8 cellular contexts compared by ENCODE assay signal in genomic region chr1:36306210-36306901, GRCh38. TPM values are rescaled to one million over a fixed set of nuclear protein-coding genes. Genes with fewer than 3 reads are reported as not detected.
DNase-seq lines count a peak whose midpoint lies in the region; ATAC-seq and TF ChIP-seq lines count a peak whose summit lies in the region.

TSS of gene SH3D21 (plus strand) at chr1:36306368. CDS start at chr1:36306421, 53 bp downstream.

- H3K9me3 ChIP-seq in PC-9 (ENCODE audit: insufficient read depth, low read depth), result no peaks in the 10 kb centered on the region
- H3K9me3 ChIP-seq in adrenal gland (replicated peaks in 1 of 3), result no peaks in the 10 kb centered on the region
- no peaks in the 10 kb centered on the region for H3K9me3 ChIP-seq in iPS-18a (ENCODE audit: control insufficient read depth, low read depth, low read length)

- peaks cover 19% of the 10 kb centered on the region for H3K36me3 ChIP-seq in PC-9 (ENCODE audit: low read depth)
- peaks cover 0 to 35% of the 10 kb centered on the region in 2 donors for H3K36me3 ChIP-seq in adrenal gland (replicated peaks in 1 of 2)
- peaks cover 33% of the 10 kb centered on the region for H3K36me3 ChIP-seq in iPS-18a (ENCODE audit: control insufficient read depth, low read depth, low read length)

- no peaks in the 10 kb centered on the region for H3K27me3 ChIP-seq in PC-9 (ENCODE audit: insufficient read depth, low read depth)
- no peaks in the 10 kb centered on the region for H3K27me3 ChIP-seq in adrenal gland
- H3K27me3 ChIP-seq in iPS-18a (ENCODE audit: control insufficient read depth, insufficient read depth, low read length), result peaks cover 5% of the 10 kb centered on the region

- CTCF ChIA-PET in PC-9 (lab: Charles Lee), result interaction anchor here (0.5 to 1.3 kb wide), 5 partner anchors 36 to 423 kb away, joined by 3 to 10 read pairs (median 6); no protein-coding TSS in a partner anchor

- TF ChIP-seq CTCF in PC-9 (conservative IDR thresholded peaks at IDR 0.05), result no peak
- peak in 1 of 6 experiments; percentile 1 for TF ChIP-seq CTCF in adrenal gland (IDR thresholded peaks at IDR 0.05)

- peak within 1 kb of the TSS; percentile 67 for H3K9ac ChIP-seq in iPS-18a (ENCODE audit: low read length)

- POLR2A ChIA-PET in PC-9 (lab: Charles Lee; ENCODE audit: unreplicated experiment), result interaction anchor here (0.5 to 1.5 kb wide), 5 partner anchors 80 to 1017 kb away, joined by 3 to 11 read pairs (median 3); partner anchors contain the start of gene TRAPPC3

- H3K4me3 ChIP-seq in PC-9 (peak within 1 kb of the TSS; percentile 68), adrenal gland (peak within 1 kb of the TSS in 3 of 4 donors; percentile 40 to 75 (median 74)), iPS-18a (ENCODE audit: low read length) (peak within 1 kb of the TSS; percentile 91)

- peak within 1 kb of the TSS; percentile 78 for H3K4me2 ChIP-seq in PC-9

- H4K20me1 ChIP-seq in PC-9 (ENCODE audit: insufficient read depth), result no peaks in the 10 kb centered on the region

- ATAC-seq in GM19043 (IDR thresholded peaks at IDR 0.05; ENCODE audit: low read depth, unreplicated experiment), result peak; percentile 26
- ATAC-seq in HG03175 (IDR thresholded peaks at IDR 0.05; ENCODE audit: unreplicated experiment), result peak; percentile 38

- 2 to 3% (median 2%) methylated on average over 16 to 65 of the region's 65 CpGs; no CpG with 5 or more reads in 1 of the 4 donors for WGBS in adrenal gland, 4 donors

- peaks cover 14% of the 10 kb centered on the region for H3K79me2 ChIP-seq in PC-9 (ENCODE audit: low read depth)

- no peak for TF ChIP-seq POLR2A in adrenal gland (IDR thresholded peaks at IDR 0.05)

- no TSS peak for BruUV-seq in PC-9 (replicated peaks; lab: Mats Ljungman, UMichigan)

- H3K9me2 ChIP-seq in PC-9 (ENCODE audit: insufficient read depth), result no peaks in the 10 kb centered on the region

- intact Hi-C loops in PC-9 (cut with micrococcal nuclease; ENCODE audit: unreplicated experiment), result loop anchor here (10.0 kb wide), 1 partner anchor 78 kb away; the partner anchor contains the start of gene STK40
- intact Hi-C loops in adrenal gland (cut with DNase I), result loop anchor here in 1 of 2 donors (10.0 kb wide), 2 partner anchors 58 to 108 kb away; no protein-coding TSS in a partner anchor

- H3K27ac ChIP-seq in PC-9, result peak within 1 kb of the TSS; percentile 57
- peak within 1 kb of the TSS in 4 of 5 donors; percentile 26 to 81 (median 73) for H3K27ac ChIP-seq in adrenal gland
- no peak within 1 kb of the TSS for H3K27ac ChIP-seq in iPS-18a (ENCODE audit: low read length)

- H3K4me1 ChIP-seq in PC-9 (replicated peaks; ENCODE audit: insufficient read depth) (peaks cover 14% of the 10 kb centered on the region), adrenal gland (replicated peaks in 1 of 2) (peaks cover 7 to 22% of the 10 kb centered on the region in 2 donors), iPS-18a (ENCODE audit: control insufficient read depth, low read depth, low read length) (peaks cover 10% of the 10 kb centered on the region)

- DNase-seq in CD1c-positive myeloid dendritic cell (ENCODE audit: extremely low spot score) (peak; percentile 22), PC-9 (peak; percentile 63 to 82), adrenal gland (peak in 6 of 7 donors; percentile 53 to 74 (median 56)), kidney glomerular epithelial cell (lab: John Stamatoyannopoulos, UW) (no peak)
- peak; percentile 15 to 42 for DNase-seq in stimulated activated CD4-positive, alpha-beta T cell treated with anti-CD3 and anti-CD28 coated beads, Interleukin-1b, Interleukin-23, amount 100 ng/mL, for 4 hours (ENCODE audit: low read depth in 2 of 2)

- peak within 1 kb of the TSS; percentile 74 for H2AFZ ChIP-seq in PC-9

- H3F3A ChIP-seq in PC-9 (ENCODE audit: insufficient read depth, low read depth), result peaks cover 36% of the 10 kb centered on the region; the same call in 1 of the 2 replicates

RNA-seq across cellular contexts. Expression of gene SH3D21, which starts in this region (rescaled TPM):
- 18.3 and 25.9 TPM in 2 replicates for total RNA-seq in PC-9 (2021)
- total RNA-seq in adrenal gland, result 1 to 10 TPM in 5 of 8 donors, under 1 TPM in 3; 0.69 to 3.0 (median 1.7) TPM
- polyA plus RNA-seq in adrenal gland, result 10 to 100 TPM in 1 of 3 donors, 1 to 10 TPM in 1, under 1 TPM in 1; 0.73 to 18.4 (median 1.8) TPM
